In the genomic region with DNA sequence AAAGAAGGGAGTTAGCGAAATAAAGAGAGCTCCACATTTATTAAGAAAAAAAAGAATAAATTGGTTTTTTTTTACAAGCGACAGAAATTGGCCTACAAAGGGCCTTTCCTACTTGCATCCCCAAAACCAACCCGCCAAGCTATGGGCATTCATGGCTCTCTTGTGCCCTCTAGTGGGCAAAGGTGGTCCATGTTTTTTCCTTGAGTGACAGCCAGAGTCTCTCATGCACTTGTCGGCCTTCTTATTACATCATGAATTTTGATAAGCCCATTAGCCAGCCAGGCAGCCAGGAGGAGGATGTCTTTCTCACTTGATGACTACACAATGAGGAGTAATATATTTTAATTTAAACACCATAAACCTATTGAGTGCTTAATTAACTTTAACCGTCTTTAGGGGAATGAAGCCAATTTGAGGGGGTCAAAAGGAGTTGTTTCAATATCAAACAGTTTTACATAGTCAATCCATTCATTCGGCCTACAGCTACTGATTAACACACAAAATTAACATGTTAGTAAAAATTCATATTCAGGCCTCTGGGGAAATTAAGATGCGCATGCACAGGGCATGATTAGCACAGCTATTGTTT, we compare ENCODE assay signal across 8 cellular contexts.
DNase-seq lines count a peak whose midpoint lies in the region; ATAC-seq and TF ChIP-seq lines count a peak whose summit lies in the region.

No MANE protein-coding gene starts in this region.

- DNase-seq in AML-193 (lab: John Stamatoyannopoulos, UW): peak; percentile 66 to 70
- DNase-seq in NCI-H345 treated with DMSO at 0.1 percent for 48 hours (lab: John Stamatoyannopoulos, UW; ENCODE audit: unreplicated experiment): peak; percentile 56
- peak; percentile 59 for DNase-seq in activated CD4-positive, alpha-beta T cell treated with anti-CD3 and anti-CD28 coated beads for 1 hour
- DNase-seq in cerebellum (ENCODE audit: low spot score): peak; percentile 84
- DNase-seq in left lung: peak in 1 of 2 donors; percentile 45
- peak; percentile 67 to 71 for DNase-seq in stimulated activated CD4-positive, alpha-beta T cell treated with anti-CD3 and anti-CD28 coated beads, Interleukin-4, amount 100 ng/mL, for 48 hours (ENCODE audit: low read depth in 2 of 2)

- H3K9me3 ChIP-seq in left lung: no peaks in the 10 kb centered on the region

- intact Hi-C loops in left lung (cut with DNase I): loop anchor here in 1 of 2 donors (10.0 kb wide), 1 partner anchor 122 kb away; no protein-coding TSS in a partner anchor

- no peak overlapping the region for H3K4me3 ChIP-seq in left lung

- H3K36me3 ChIP-seq in left lung: no peaks in the 10 kb centered on the region

- H3K4me1 ChIP-seq in left lung: no peaks in the 10 kb centered on the region

- H3K27me3 ChIP-seq in left lung: peaks cover 0 to 12% of the 10 kb centered on the region in 2 donors

- H3K27ac ChIP-seq in left lung: no peak overlapping the region

- ATAC-seq in GM19023 (IDR thresholded peaks at IDR 0.05; ENCODE audit: unreplicated experiment) (peak; percentile 73), HG03342 (IDR thresholded peaks at IDR 0.05; ENCODE audit: unreplicated experiment) (peak; percentile 83), left lung (peak; percentile 93)

- TF ChIP-seq CTCF in left lung (IDR thresholded peaks at IDR 0.05): peak; percentile 81 to 83
